Comparison of ENCODE assay signal across 9 cellular contexts in genomic region chr20:57393321-57394086, GRCh38. TPM values are rescaled to one million over a fixed set of nuclear protein-coding genes. Genes with fewer than 3 reads are reported as not detected.
A peak's percentile ranks its signal among the peaks of the same experiment; 100 is the strongest.
DNase-seq lines count a peak whose midpoint lies in the region; ATAC-seq and TF ChIP-seq lines count a peak whose summit lies in the region.
"Had no signal": no experiment of that assay in that cellular context is flagged by ENCODE, and none has a peak within 500 bp of the region (broad histone marks: within the 10 kb centered on the region; RNA-seq: fewer than 3 reads in every experiment).

No MANE protein-coding gene starts in this region.

- peak overlapping the region; percentile 24 to 88 (median 63) for H3K27ac Mint-ChIP-seq in brain
- H3K27ac Mint-ChIP-seq in natural killer cell treated with Interleukin-12 subunit alpha and Interleukin-12 subunit beta and Interleukin-15 and Interleukin-18, amount 100 ng/mL, for 72 hours = peak overlapping the region; percentile 79

- peaks cover 3% of the 10 kb centered on the region for H3K27me3 Mint-ChIP-seq in brain
- no peaks in the 10 kb centered on the region for H3K27me3 Mint-ChIP-seq in natural killer cell treated with Interleukin-12 subunit alpha and Interleukin-12 subunit beta and Interleukin-15 and Interleukin-18, amount 100 ng/mL, for 72 hours

- ATAC-seq in natural killer cell treated with Interleukin-12 subunit alpha and Interleukin-12 subunit beta and Interleukin-15 and Interleukin-18, amount 100 ng/mL, for 72 hours = no peak
- ATAC-seq in HG03135 (IDR thresholded peaks at IDR 0.05; ENCODE audit: unreplicated experiment) = no peak

- peaks cover 61% of the 10 kb centered on the region for H3K4me1 Mint-ChIP-seq in brain
- H3K4me1 Mint-ChIP-seq in natural killer cell treated with Interleukin-12 subunit alpha and Interleukin-12 subunit beta and Interleukin-15 and Interleukin-18, amount 100 ng/mL, for 72 hours (ENCODE audit: low read depth in 2 of 2) = peaks cover 53 to 70% of the 10 kb centered on the region in 2 donors

- TF ChIP-seq CTCF in brain (conservative IDR thresholded peaks at IDR 0.05) = no peak

- H3K36me3 Mint-ChIP-seq in brain = peaks cover 29% of the 10 kb centered on the region
- H3K36me3 Mint-ChIP-seq in natural killer cell treated with Interleukin-12 subunit alpha and Interleukin-12 subunit beta and Interleukin-15 and Interleukin-18, amount 100 ng/mL, for 72 hours = peaks cover 5% of the 10 kb centered on the region

- DNase-seq in DMS79 (lab: John Stamatoyannopoulos, UW) (peak; percentile 19), NCI-H1417 (lab: John Stamatoyannopoulos, UW) (peak in 2 of 3 experiments; percentile 86 to 96), anterior cingulate cortex (lab: John Stamatoyannopoulos, UW) (no peak), HuH-7 (ENCODE audit: low spot score) (no peak), COR-L47 (lab: John Stamatoyannopoulos, UW) (no peak)
- DNase-seq in natural killer cell treated with Interleukin-12 subunit alpha and Interleukin-12 subunit beta and Interleukin-15 and Interleukin-18, amount 100 ng/mL, for 72 hours (ENCODE audit: low spot score) = no peak
- DNase-seq: NCI-H2171 treated with DMSO at 0.1 percent for 48 hours had no signal

- peak overlapping the region; percentile 85 to 95 (median 90) for H3K4me3 Mint-ChIP-seq in brain
- H3K4me3 Mint-ChIP-seq in natural killer cell treated with Interleukin-12 subunit alpha and Interleukin-12 subunit beta and Interleukin-15 and Interleukin-18, amount 100 ng/mL, for 72 hours = peak overlapping the region; percentile 93

- H3K9me3 Mint-ChIP-seq in brain = peaks cover 0 to 4% (median 0%) of the 10 kb centered on the region in 5 experiments
- H3K9me3 Mint-ChIP-seq in natural killer cell treated with Interleukin-12 subunit alpha and Interleukin-12 subunit beta and Interleukin-15 and Interleukin-18, amount 100 ng/mL, for 72 hours = no peaks in the 10 kb centered on the region

RNA-seq across cellular contexts. Expression of gene RBM38, which starts 2.3 kb away (rescaled TPM):
- 74.8 TPM for polyA plus RNA-seq in brain (ENCODE audit: insufficient read depth, low read depth, low replicate concordance)
- 10 to 100 TPM; 18.3 to 29.2 TPM for total RNA-seq in natural killer cell treated with Interleukin-12 subunit alpha and Interleukin-12 subunit beta and Interleukin-15 and Interleukin-18, amount 100 ng/mL, for 72 hours

RNA-seq across cellular contexts. Expression of gene RAE1, which starts 42.4 kb away (rescaled TPM):
- 65.4 TPM for polyA plus RNA-seq in brain (ENCODE audit: insufficient read depth, low read depth, low replicate concordance)
- 10 to 100 TPM; 43.6 to 86.0 TPM for total RNA-seq in natural killer cell treated with Interleukin-12 subunit alpha and Interleukin-12 subunit beta and Interleukin-15 and Interleukin-18, amount 100 ng/mL, for 72 hours

Comparison
In these comparisons a context has a peak if more than half of its experiments do, and no peak if none do; other contexts are left out.
1. DNase-seq: peak in DMS79 (single experiment) and NCI-H1417 (2 of 3); none in natural killer cell treated with Interleukin-12 subunit alpha and Interleukin-12 subunit beta and Interleukin-15 and Interleukin-18, amount 100 ng/mL, for 72 hours (single experiment), anterior cingulate cortex (0 of 58), HuH-7 (single experiment) and COR-L47 (single experiment).